Comparison of ENCODE assay signal across 8 cellular contexts in genomic region chr4:154618708-154619315, GRCh38. TPM values are rescaled to one million over a fixed set of nuclear protein-coding genes. Genes with fewer than 3 reads are reported as not detected.
DNase-seq lines count a peak whose midpoint lies in the region; ATAC-seq, FAIRE-seq and TF ChIP-seq lines count a peak whose summit lies in the region.

No MANE protein-coding gene starts in this region.

- intact Hi-C loops in adrenal gland (cut with DNase I) (no loop called here), spleen (cut with DNase I; ENCODE audit: low total_unique reads) (no loop called here)

- no peak for TF ChIP-seq POLR2A in adrenal gland (IDR thresholded peaks at IDR 0.05)
- TF ChIP-seq POLR2A in spleen (IDR thresholded peaks at IDR 0.05) = no peak

- TF ChIP-seq CTCF in adrenal gland (IDR thresholded peaks at IDR 0.05) (peak in 5 of 6 experiments; percentile 37 to 60 (median 45)), spleen (IDR thresholded peaks at IDR 0.05 in 8 of 11, conservative IDR thresholded peaks at IDR 0.05 in 3 of 11) (peak in 8 of 11 experiments; percentile 17 to 61 (median 43))

- H3K9me3 ChIP-seq in SJCRH30 (replicated peaks) (no peaks in the 10 kb centered on the region), adrenal gland (replicated peaks in 1 of 3) (no peaks in the 10 kb centered on the region), spleen (no peaks in the 10 kb centered on the region)

- no peaks in the 10 kb centered on the region for H3K4me1 ChIP-seq in SJCRH30
- H3K4me1 ChIP-seq in adrenal gland (replicated peaks in 1 of 2) = no peaks in the 10 kb centered on the region
- peaks cover 0 to 10% (median 2%) of the 10 kb centered on the region in 6 donors for H3K4me1 ChIP-seq in spleen

- DNase-seq in SJCRH30 (peak; percentile 13 to 46), adrenal gland (peak in 6 of 7 donors; percentile 28 to 69 (median 39)), hepatic stellate cell (ENCODE audit: low spot score) (peak; percentile 19), spleen (no peak), NCI-H2029 treated with DMSO at 0.1 percent for 48 hours (lab: John Stamatoyannopoulos, UW) (no peak)

- H3K27me3 ChIP-seq in SJCRH30 = no peaks in the 10 kb centered on the region
- H3K27me3 ChIP-seq in adrenal gland = no peaks in the 10 kb centered on the region
- no peaks in the 10 kb centered on the region for H3K27me3 ChIP-seq in spleen (replicated peaks in 1 of 7)

- H3K36me3 ChIP-seq in SJCRH30 (no peaks in the 10 kb centered on the region), adrenal gland (replicated peaks in 1 of 2) (no peaks in the 10 kb centered on the region), spleen (no peaks in the 10 kb centered on the region)

- ATAC-seq in GM21367 (IDR thresholded peaks at IDR 0.05; ENCODE audit: unreplicated experiment) (peak; percentile 66), HG03565 (IDR thresholded peaks at IDR 0.05; ENCODE audit: unreplicated experiment) (peak; percentile 74)

- FAIRE-seq in G401.6 (lab: Jason Lieb, UNC) = peak; percentile 56

- H3K4me3 ChIP-seq in SJCRH30 (no peak overlapping the region), adrenal gland (no peak overlapping the region), spleen (no peak overlapping the region)

- H3K27ac ChIP-seq in SJCRH30 (no peak overlapping the region), adrenal gland (no peak overlapping the region), spleen (no peak overlapping the region)

- WGBS in adrenal gland, 4 donors = 36 to 51% (median 44%) methylated on average over 4 of the region's 4 CpGs
- 43 to 48% (median 46%) methylated on average over 4 of the region's 4 CpGs for WGBS in spleen, 5 donors

RNA-seq across cellular contexts. Expression of gene FGG, which starts 6.4 kb away (rescaled TPM):
- not detected in 2 replicates for total RNA-seq in SJCRH30 (2014; rRNA removed; shearing (Covaris generic))
- total RNA-seq in adrenal gland (10 to 100 TPM in 5 of 8 donors, 1 to 10 TPM in 2, not detected in 1; 5.7 to 71.2 (median 14.7) TPM), spleen (1 to 10 TPM in 1 of 7 donors, not detected in 6; 1.8 TPM)
- polyA plus RNA-seq in adrenal gland (10 to 100 TPM in 1 of 3 donors, 1 to 10 TPM in 2; 1.7 to 11.2 (median 3.1) TPM), spleen (under 1 TPM; 0.06 to 0.59 (median 0.11) TPM)

RNA-seq across cellular contexts. Expression of gene FGA, which starts 28.3 kb away (rescaled TPM):
- not detected in 2 replicates for total RNA-seq in SJCRH30 (2014; rRNA removed; shearing (Covaris generic))
- 1 to 10 TPM in 2 of 8 donors, under 1 TPM in 3, not detected in 3; 0.14 to 4.9 (median 0.81) TPM for total RNA-seq in adrenal gland
- 1 to 10 TPM in 1 of 3 donors, under 1 TPM in 2; 0.03 to 4.6 (median 0.72) TPM for polyA plus RNA-seq in adrenal gland
- 1 to 10 TPM in 1 of 7 donors, not detected in 6; 2.8 TPM for total RNA-seq in spleen
- polyA plus RNA-seq in spleen = under 1 TPM in 2 of 3 donors, not detected in 1; 0.06 to 0.11 TPM

RNA-seq across cellular contexts. Expression of gene FGB, which starts 56.0 kb away (rescaled TPM):
- total RNA-seq in SJCRH30 (2014; rRNA removed; shearing (Covaris generic)) = not detected in 2 replicates
- total RNA-seq in adrenal gland (1 to 10 TPM in 2 of 8 donors, under 1 TPM in 2, not detected in 4; 0.42 to 4.8 (median 2.1) TPM), spleen (1 to 10 TPM in 1 of 7 donors, not detected in 6; 2.3 TPM)
- polyA plus RNA-seq in adrenal gland (1 to 10 TPM in 2 of 3 donors, not detected in 1; 1.4 to 8.8 TPM), spleen (under 1 TPM in 1 of 3 donors, not detected in 2; 0.74 TPM)

Comparison
In these comparisons a context has a peak if more than half of its experiments do, and no peak if none do; other contexts are left out.
1. DNase-seq: peak in SJCRH30 (2 of 2), adrenal gland (6 of 7) and hepatic stellate cell (single experiment); none in spleen (single experiment) and NCI-H2029 treated with DMSO at 0.1 percent for 48 hours (single experiment).